ENCODE assay signal across 26 cellular contexts in the genomic region with DNA sequence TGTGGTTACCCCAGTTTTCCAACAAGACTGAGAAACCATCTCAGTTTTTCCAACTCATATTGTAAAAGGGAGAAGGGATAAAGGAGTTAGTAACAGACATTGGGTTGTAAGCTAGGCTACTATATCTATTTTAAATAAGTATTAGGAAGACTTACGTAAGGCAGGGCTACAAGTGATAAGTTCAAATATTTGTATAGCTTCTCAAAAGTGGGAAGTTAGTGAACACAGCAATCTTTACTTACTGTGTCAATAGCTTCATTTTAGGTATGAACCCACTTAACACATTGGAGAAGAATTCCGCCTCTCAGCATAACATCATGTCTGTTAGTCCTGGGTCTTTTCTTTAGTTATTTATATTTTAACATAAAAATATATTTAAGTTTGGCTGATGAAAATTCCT.
"Had no signal": no experiment of that assay in that cellular context is flagged by ENCODE, and none has a peak within 500 bp of the region (broad histone marks: within the 10 kb centered on the region; RNA-seq: fewer than 3 reads in every experiment).

No MANE protein-coding gene starts in this region.

- H3K4me3 ChIP-seq: stomach, suprapubic skin, testis, thoracic aorta, thyroid gland, tibial artery, tibial nerve, transverse colon, upper lobe of left lung, uterus, vagina had no signal

- H3K27ac ChIP-seq: stomach, suprapubic skin, testis, thoracic aorta, thyroid gland, tibial artery, tibial nerve, transverse colon, uterus, vagina had no signal

- H3K9me3 ChIP-seq: stomach, suprapubic skin, testis, thoracic aorta, thyroid gland, tibial artery, tibial nerve, transverse colon, upper lobe of left lung, uterus, vagina had no signal

- H3K4me1 ChIP-seq: stomach, testis, tibial artery, tibial nerve, transverse colon, uterus had no signal

- ATAC-seq: stimulated activated effector memory CD8-positive, alpha-beta T cell treated with anti-CD3 and anti-CD28 coated beads, Interleukin-12 subunit alpha, Interleukin-12 subunit beta, amount 100 ng/mL, for 72 hours; stimulated activated memory B cell treated with anti-CD40 and anti-IgM and Interleukin-4, amounts not matched to agents 10 μg/mL and 1 μg/mL and 100 μg/mL, for 72 hours; stimulated activated naive B cell treated with anti-CD40 and anti-IgM and Interleukin-4, amounts not matched to agents 10 μg/mL and 1 μg/mL and 100 μg/mL, for 72 hours; stimulated activated naive CD8-positive, alpha-beta T cell treated with anti-CD3 and anti-CD28 coated beads, Interleukin-15, amount 100 ng/mL, for 72 hours; stimulated activated naive CD8-positive, alpha-beta T cell treated with anti-CD3 and anti-CD28 coated beads, Interleukin-15, Interleukin-2, amounts not matched to agents 100 U/mL and 50 U/mL, for 24 hours had no signal

- DNase-seq: stimulated activated CD4-positive, alpha-beta T cell treated with anti-CD3 and anti-CD28 coated beads, Interleukin-2, amount 100 ng/mL, for 24 hours; stimulated activated CD4-positive, alpha-beta T cell treated with anti-CD3 and anti-CD28 coated beads, Interleukin-2, amount 100 ng/mL, for 48 hours; stimulated activated CD4-positive, alpha-beta T cell treated with anti-CD3 and anti-CD28 coated beads, Interleukin-4, amount 100 ng/mL, for 1 hour; stimulated activated CD4-positive, alpha-beta T cell treated with anti-CD3 and anti-CD28 coated beads, Interleukin-4, amount 100 ng/mL, for 24 hours; stimulated activated CD4-positive, alpha-beta T cell treated with anti-CD3 and anti-CD28 coated beads, Interleukin-4, amount 100 ng/mL, for 4 hours; stimulated activated CD8-positive, alpha-beta memory T cell treated with anti-CD3 and anti-CD28 coated beads, Interleukin-4, amount 100 ng/mL, for 48 hours; stimulated activated naive B cell treated with anti-CD40 and anti-IgM and Interleukin-4, amounts not matched to agents 10 μg/mL and 1 μg/mL and 100 μg/mL, for 72 hours; stimulated activated naive CD4-positive, alpha-beta T cell; stimulated activated naive CD4-positive, alpha-beta T cell treated with Interleukin-2 at 50 U/mL for 16 hours; stimulated activated naive CD8-positive, alpha-beta T cell treated with anti-CD3 and anti-CD28 coated beads, Interleukin-15, amount 100 ng/mL, for 72 hours; stimulated activated naive CD8-positive, alpha-beta T cell treated with anti-CD3 and anti-CD28 coated beads, Interleukin-15, Interleukin-2, amounts not matched to agents 100 U/mL and 50 U/mL, for 24 hours; stomach; substantia nigra; testis; thyroid gland; tibial artery; transverse colon; trophoblast cell; upper lobe of left lung; uterus had no signal

- H3K36me3 ChIP-seq: stomach, suprapubic skin, thyroid gland, tibial nerve, transverse colon, upper lobe of left lung, uterus, vagina had no signal

- H3K27me3 ChIP-seq: stomach, suprapubic skin, testis, thyroid gland, tibial artery, tibial nerve, transverse colon, upper lobe of left lung, uterus, vagina had no signal
